Comparison of ENCODE assay signal across 26 cellular contexts in genomic region chr10:92837462-92837861, GRCh38.
"Had no signal": no experiment of that assay in that cellular context is flagged by ENCODE, and none has a peak within 500 bp of the region (broad histone marks: within the 10 kb centered on the region; RNA-seq: fewer than 3 reads in every experiment).

No MANE protein-coding gene starts in this region.

- DNase-seq: activated CD4-positive, alpha-beta T cell treated with anti-CD3 and anti-CD28 coated beads for 4 hours; activated CD4-positive, alpha-beta T cell treated with anti-CD3 and anti-CD28 coated beads, Interleukin-2, amount 50 U/mL, for 48 hours; activated CD4-positive, CD25-positive, alpha-beta regulatory T cell; activated gamma-delta T cell treated with Interleukin-2 at 50 U/mL for 16 hours; activated naive CD8-positive, alpha-beta T cell treated with anti-CD3 and anti-CD28 coated beads, Interleukin-2, amount 50 U/mL, for 24 hours; activated T-cell treated with anti-CD3 and anti-CD28 coated beads, Interleukin-2, amount 50 U/mL, for 4 hours; amygdala; caudate nucleus; endodermal cell; esophagus squamous epithelium; foreskin melanocyte; islet precursor cell; left ventricle myocardium inferior; mucosa of descending colon; right cardiac atrium; stimulated activated CD4-positive, alpha-beta T cell treated with anti-CD3 and anti-CD28 coated beads, Interleukin-12 subunit alpha, Interleukin-12 subunit beta, amount 100 ng/mL, for 4 hours; stimulated activated CD4-positive, alpha-beta T cell treated with anti-CD3 and anti-CD28 coated beads, Interleukin-4, amount 100 ng/mL, for 1 hour; substantia nigra; uterus had no signal

- H3K4me3 Mint-ChIP-seq: activated naive CD4-positive, alpha-beta T cell treated with anti-CD3 and anti-CD28 coated beads, Interleukin-2, amount 50 U/mL, for 24 hours; activated naive CD8-positive, alpha-beta T cell treated with anti-CD3 and anti-CD28 coated beads, Interleukin-2, amount 50 U/mL, for 24 hours; activated T-cell treated with anti-CD3 and anti-CD28 coated beads, Interleukin-2, amount 50 U/mL, for 4 hours; activated T-helper 17 cell treated with anti-CD3 and anti-CD28 coated beads, Interleukin-2, amount 50 U/mL, for 72 hours; endodermal cell; neural crest cell; stimulated activated naive CD8-positive, alpha-beta T cell treated with anti-CD3 and anti-CD28 coated beads, Interleukin-15, Interleukin-2, amounts not matched to agents 100 ng/mL and 50 ng/mL, for 24 hours; type B pancreatic cell had no signal

- H3K27ac ChIP-seq: esophagus squamous epithelium, left ventricle myocardium inferior, skin epidermis had no signal

- H3K27ac Mint-ChIP-seq: activated naive CD8-positive, alpha-beta T cell treated with anti-CD3 and anti-CD28 coated beads, Interleukin-2, amount 50 U/mL, for 24 hours; activated T-helper 17 cell treated with anti-CD3 and anti-CD28 coated beads, Interleukin-2, amount 50 U/mL, for 72 hours; endodermal cell; stimulated activated naive CD8-positive, alpha-beta T cell treated with anti-CD3 and anti-CD28 coated beads, Interleukin-15, Interleukin-2, amounts not matched to agents 100 ng/mL and 50 ng/mL, for 24 hours; type B pancreatic cell had no signal

- ATAC-seq: activated naive CD8-positive, alpha-beta T cell treated with anti-CD3 and anti-CD28 coated beads, Interleukin-2, amount 50 U/mL, for 24 hours; activated T-cell treated with anti-CD3 and anti-CD28 coated beads, Interleukin-2, amount 50 U/mL, for 4 hours; activated T-helper 17 cell treated with anti-CD3 and anti-CD28 coated beads, Interleukin-2, amount 50 U/mL, for 72 hours; mucosa of descending colon; right cardiac atrium had no signal

- H3K4me1 Mint-ChIP-seq: activated naive CD4-positive, alpha-beta T cell treated with anti-CD3 and anti-CD28 coated beads, Interleukin-2, amount 50 U/mL, for 24 hours; activated naive CD8-positive, alpha-beta T cell treated with anti-CD3 and anti-CD28 coated beads, Interleukin-2, amount 50 U/mL, for 24 hours; activated T-helper 17 cell treated with anti-CD3 and anti-CD28 coated beads, Interleukin-2, amount 50 U/mL, for 72 hours had no signal

- H3K36me3 ChIP-seq: esophagus squamous epithelium, left ventricle myocardium inferior, uterus had no signal

- H3K4me1 ChIP-seq: uterus had no signal

- H3K9me3 ChIP-seq: esophagus squamous epithelium, left ventricle myocardium inferior, mucosa of descending colon, uterus had no signal

- H3K9me3 Mint-ChIP-seq: activated naive CD4-positive, alpha-beta T cell treated with anti-CD3 and anti-CD28 coated beads, Interleukin-2, amount 50 U/mL, for 24 hours; activated naive CD8-positive, alpha-beta T cell treated with anti-CD3 and anti-CD28 coated beads, Interleukin-2, amount 50 U/mL, for 24 hours; activated T-cell treated with anti-CD3 and anti-CD28 coated beads, Interleukin-2, amount 50 U/mL, for 4 hours; activated T-helper 17 cell treated with anti-CD3 and anti-CD28 coated beads, Interleukin-2, amount 50 U/mL, for 72 hours; endodermal cell; neural crest cell; stimulated activated naive CD8-positive, alpha-beta T cell treated with anti-CD3 and anti-CD28 coated beads, Interleukin-15, Interleukin-2, amounts not matched to agents 100 ng/mL and 50 ng/mL, for 24 hours; type B pancreatic cell had no signal

- H3K27me3 Mint-ChIP-seq: activated naive CD4-positive, alpha-beta T cell treated with anti-CD3 and anti-CD28 coated beads, Interleukin-2, amount 50 U/mL, for 24 hours; activated naive CD8-positive, alpha-beta T cell treated with anti-CD3 and anti-CD28 coated beads, Interleukin-2, amount 50 U/mL, for 24 hours; activated T-helper 17 cell treated with anti-CD3 and anti-CD28 coated beads, Interleukin-2, amount 50 U/mL, for 72 hours; stimulated activated naive CD8-positive, alpha-beta T cell treated with anti-CD3 and anti-CD28 coated beads, Interleukin-15, Interleukin-2, amounts not matched to agents 100 ng/mL and 50 ng/mL, for 24 hours; type B pancreatic cell had no signal

- H3K27me3 ChIP-seq: uterus had no signal

- H3K4me3 ChIP-seq: esophagus squamous epithelium, left ventricle myocardium inferior, lung, mucosa of descending colon, skin epidermis, uterus had no signal
